In genomic region chr5:88671808-88672499, GRCh38 we compare ENCODE assay signal across 2 cellular contexts.
A peak's percentile ranks its signal among the peaks of the same experiment; 100 is the strongest.
TF ChIP-seq lines count a peak whose summit lies in the region.

No MANE protein-coding gene starts in this region.

TF ChIP-seq in GM23338, 12 proteins besides CTCF, POLR2A, EP300 and RAD21 (continued from another document):
- TF ChIP-seq REST (IDR thresholded peaks at IDR 0.05; ENCODE audit: unreplicated experiment) (no peak), ETS1 (IDR thresholded peaks at IDR 0.05) (0 out of 2 replicates have a peak, but pooled peaks have one; percentile 23), STAT1 (IDR thresholded peaks at IDR 0.05; ENCODE audit: unreplicated experiment) (no peak), EZH2phosphoT487 (IDR thresholded peaks at IDR 0.05; ENCODE audit: unreplicated experiment) (no peak), NANOG (IDR thresholded peaks at IDR 0.05; ENCODE audit: borderline replicate concordance) (peak; percentile 67; the same call in 1 of the 2 replicates), ZNF331 (CRISPR knock-in tag; IDR thresholded peaks at IDR 0.05; ENCODE audit: low read depth) (no peak), ZNF114 (CRISPR knock-in tag; IDR thresholded peaks at IDR 0.05) (no peak), JUNB (IDR thresholded peaks at IDR 0.05; ENCODE audit: unreplicated experiment) (no peak), ZNF462 (CRISPR knock-in tag; IDR thresholded peaks at IDR 0.05) (peak; percentile 15; the same call in 1 of the 2 replicates), POLR2AphosphoS5 (IDR thresholded peaks at IDR 0.05; ENCODE audit: low read depth) (no peak), CREB1 (CRISPR knock-in tag; IDR thresholded peaks at IDR 0.05; ENCODE audit: low read depth) (no peak)

TF ChIP-seq in H1, 55 proteins besides CTCF, POLR2A, EP300 and RAD21 (continued from another document):
- TF ChIP-seq ATF2 (IDR thresholded peaks at IDR 0.05; ENCODE audit: low read length): no peak
- TF ChIP-seq TBP (IDR thresholded peaks at IDR 0.05; ENCODE audit: low read depth, low read length): no peak
- no peak for TF ChIP-seq CTBP2 (IDR thresholded peaks at IDR 0.05; ENCODE audit: borderline replicate concordance, insufficient read depth, insufficient read length, low read length)
- no peak for TF ChIP-seq TCF12 (IDR thresholded peaks at IDR 0.05; ENCODE audit: low read depth, low read length)
- no peak for TF ChIP-seq MAFK (IDR thresholded peaks at IDR 0.05; ENCODE audit: low read depth, low read length)
- TF ChIP-seq BCL11A (IDR thresholded peaks at IDR 0.05; ENCODE audit: low read depth in 2 of 2, low read length in 2 of 2): no peak
- TF ChIP-seq YY1 (IDR thresholded peaks at IDR 0.05; ENCODE audit: low read depth, low read length): peak; percentile 9; the same call in 1 of the 2 replicates
- no peak for TF ChIP-seq CHD1 (IDR thresholded peaks at IDR 0.05; ENCODE audit: low read depth, low read length)
- no peak for TF ChIP-seq CHD2 (IDR thresholded peaks at IDR 0.05; ENCODE audit: low read length)
- no peak for TF ChIP-seq SIX5 (IDR thresholded peaks at IDR 0.05; ENCODE audit: low read depth, low read length)
- no peak for TF ChIP-seq GTF2F1 (IDR thresholded peaks at IDR 0.05; ENCODE audit: borderline replicate concordance, low read depth, low read length)
- TF ChIP-seq MAX (IDR thresholded peaks at IDR 0.05): no peak
- 0 out of 2 replicates have a peak, but pooled peaks have one; percentile 7 for TF ChIP-seq SUZ12 (IDR thresholded peaks at IDR 0.05; ENCODE audit: low read length)
- no peak for TF ChIP-seq RXRA (IDR thresholded peaks at IDR 0.05; ENCODE audit: insufficient read depth, low read depth, low read length)
- TF ChIP-seq SAP30 (IDR thresholded peaks at IDR 0.05; ENCODE audit: insufficient read depth, insufficient replicate concordance, low read length): no peak
- TF ChIP-seq SP1 (IDR thresholded peaks at IDR 0.05; ENCODE audit: low read depth, low read length): peak; percentile 50; the same call in 1 of the 2 replicates
- TF ChIP-seq POU5F1 (IDR thresholded peaks at IDR 0.05; ENCODE audit: low read depth, low read length): no peak; the same call in 1 of the 2 replicates
- TF ChIP-seq PHF8 (conservative IDR thresholded peaks at IDR 0.05; ENCODE audit: low read depth, low read length): no peak
- 0 out of 2 replicates have a peak, but pooled peaks have one; percentile 40 for TF ChIP-seq BACH1 (IDR thresholded peaks at IDR 0.05; ENCODE audit: low read length)
- no peak for TF ChIP-seq CBX5 (IDR thresholded peaks at IDR 0.05; ENCODE audit: low read depth, low read length)
- TF ChIP-seq USF2 (IDR thresholded peaks at IDR 0.05; ENCODE audit: low read length): no peak
- TF ChIP-seq SIRT6 (IDR thresholded peaks at IDR 0.05; ENCODE audit: low read length): no peak
- no peak for TF ChIP-seq HDAC6 (IDR thresholded peaks at IDR 0.05; ENCODE audit: low read depth, low read length)
- TF ChIP-seq TAF1 (IDR thresholded peaks at IDR 0.05; ENCODE audit: low read depth, low read length): no peak
- TF ChIP-seq RNF2 (IDR thresholded peaks at IDR 0.05; ENCODE audit: borderline replicate concordance, low read depth, low read length, missing control alignments, poor library complexity, severe bottlenecking): no peak
- TF ChIP-seq E2F6 (IDR thresholded peaks at IDR 0.05): no peak
- no peak for TF ChIP-seq CBX8 (IDR thresholded peaks at IDR 0.05; ENCODE audit: borderline replicate concordance, low read depth, low read length)
- no peak for TF ChIP-seq BRCA1 (IDR thresholded peaks at IDR 0.05; ENCODE audit: low read depth, low read length)
- TF ChIP-seq ATF3 (IDR thresholded peaks at IDR 0.05; ENCODE audit: insufficient read depth, low read depth, low read length): no peak
